In the genomic region with DNA sequence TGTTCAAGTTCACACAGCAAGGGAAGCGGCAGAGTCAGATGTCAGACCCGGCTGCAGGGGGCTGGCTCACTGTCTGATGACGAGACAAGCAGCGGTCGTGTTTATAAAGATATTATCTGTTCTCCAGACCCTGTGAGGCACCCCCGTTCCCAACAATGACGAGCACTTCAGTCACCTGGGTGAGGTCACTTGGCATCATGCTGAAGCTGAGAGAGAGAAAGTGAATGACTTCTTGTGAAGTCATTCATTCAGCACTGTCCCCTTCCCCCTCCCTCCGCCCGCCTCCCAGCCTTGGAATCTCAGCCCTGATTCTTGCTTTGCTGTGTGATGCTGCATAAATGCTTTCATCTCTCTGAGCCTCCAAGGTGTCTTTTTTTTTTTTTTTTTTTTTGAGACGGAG, we compare ENCODE assay signal across 11 cellular contexts. TPM values are rescaled to one million over a fixed set of nuclear protein-coding genes. Genes with fewer than 3 reads are reported as not detected.
DNase-seq lines count a peak whose midpoint lies in the region; ATAC-seq and TF ChIP-seq lines count a peak whose summit lies in the region.
"Had no signal": no experiment of that assay in that cellular context is flagged by ENCODE, and none has a peak within 500 bp of the region (broad histone marks: within the 10 kb centered on the region; RNA-seq: fewer than 3 reads in every experiment).

No MANE protein-coding gene starts in this region.

- H3K27me3 ChIP-seq in CD4-positive, alpha-beta T cell (ENCODE audit: control insufficient read depth, insufficient read depth, low read length), result no peaks in the 10 kb centered on the region
- no peaks in the 10 kb centered on the region for H3K27me3 ChIP-seq in naive thymus-derived CD4-positive, alpha-beta T cell (ENCODE audit: control insufficient read depth in 2 of 2, insufficient read depth in 2 of 2, low read length in 2 of 2)

- TF ChIP-seq CTCF in CD4-positive, alpha-beta T cell (IDR thresholded peaks at IDR 0.05), result no peak

- peak overlapping the region; percentile 84 for H3K27ac ChIP-seq in CD4-positive, alpha-beta T cell (ENCODE audit: low read depth, low read length)
- peak overlapping the region; percentile 93 for H3K27ac ChIP-seq in naive thymus-derived CD4-positive, alpha-beta T cell (ENCODE audit: low read depth, low read length)
- H3K27ac ChIP-seq: parathyroid adenoma, thoracic aorta had no signal

- H3K9me3 Mint-ChIP-seq in CD4-positive, alpha-beta T cell, result no peaks in the 10 kb centered on the region
- H3K9me3 Mint-ChIP-seq in activated naive CD8-positive, alpha-beta T cell treated with anti-CD3 and anti-CD28 coated beads for 36 hours, result no peaks in the 10 kb centered on the region
- no peaks in the 10 kb centered on the region for H3K9me3 Mint-ChIP-seq in naive thymus-derived CD4-positive, alpha-beta T cell

- no peak overlapping the region for H3K4me3 ChIP-seq in naive thymus-derived CD4-positive, alpha-beta T cell (ENCODE audit: low read length)
- H3K4me3 ChIP-seq: thoracic aorta had no signal

- peak; percentile 40 to 95 (median 61) for DNase-seq in CD4-positive, alpha-beta T cell
- DNase-seq in T-helper 22 cell (ENCODE audit: low read depth) (peak; percentile 32), left lobe of liver (ENCODE audit: low spot score) (no peak), NCI-H345 (lab: John Stamatoyannopoulos, UW) (no peak)
- peak; percentile 31 for DNase-seq in activated naive CD8-positive, alpha-beta T cell treated with anti-CD3 and anti-CD28 coated beads for 36 hours
- DNase-seq in naive thymus-derived CD4-positive, alpha-beta T cell, result peak in 8 of 9 donors; percentile 36 to 100 (median 87)
- DNase-seq: caudate nucleus had no signal

- no peaks in the 10 kb centered on the region for H3K36me3 ChIP-seq in naive thymus-derived CD4-positive, alpha-beta T cell (ENCODE audit: control insufficient read depth in 2 of 3, insufficient read depth in 3 of 3, low read length in 3 of 3)
- H3K36me3 ChIP-seq: thoracic aorta had no signal

- H3K9me3 ChIP-seq in CD4-positive, alpha-beta T cell (ENCODE audit: control insufficient read depth, low read length), result no peaks in the 10 kb centered on the region
- H3K9me3 ChIP-seq in naive thymus-derived CD4-positive, alpha-beta T cell (ENCODE audit: control insufficient read depth in 2 of 3, low read length in 3 of 3), result no peaks in the 10 kb centered on the region
- H3K9me3 ChIP-seq: thoracic aorta had no signal

- no peaks in the 10 kb centered on the region for H3K27me3 Mint-ChIP-seq in CD4-positive, alpha-beta T cell
- no peaks in the 10 kb centered on the region for H3K27me3 Mint-ChIP-seq in activated naive CD8-positive, alpha-beta T cell treated with anti-CD3 and anti-CD28 coated beads for 36 hours
- no peaks in the 10 kb centered on the region for H3K27me3 Mint-ChIP-seq in naive thymus-derived CD4-positive, alpha-beta T cell

- H3K4me3 Mint-ChIP-seq in CD4-positive, alpha-beta T cell, result peak overlapping the region; percentile 72
- no peak overlapping the region for H3K4me3 Mint-ChIP-seq in activated naive CD8-positive, alpha-beta T cell treated with anti-CD3 and anti-CD28 coated beads for 36 hours
- peak overlapping the region in 9 of 10 donors; percentile 32 to 82 (median 70) for H3K4me3 Mint-ChIP-seq in naive thymus-derived CD4-positive, alpha-beta T cell

- intact Hi-C loops in CD4-positive, alpha-beta T cell (cut with DNase I, micrococcal nuclease), result loop anchor here in 1 of 2 experiments (1.0 kb wide), 1 partner anchor 34 kb away; a partner anchor contains a TSS
- intact Hi-C loops in naive thymus-derived CD4-positive, alpha-beta T cell (cut with micrococcal nuclease), result no loop called here

- ATAC-seq in CD4-positive, alpha-beta T cell (ENCODE audit: poor library complexity), result peak; percentile 73
- peak; percentile 84 for ATAC-seq in naive thymus-derived CD4-positive, alpha-beta T cell
- ATAC-seq in left lobe of liver, result no peak
- ATAC-seq in HG02610 (IDR thresholded peaks at IDR 0.05; ENCODE audit: unreplicated experiment), result no peak
- ATAC-seq in HG03097 (IDR thresholded peaks at IDR 0.05; ENCODE audit: low FRiP score, unreplicated experiment), result no peak

- H3K36me3 Mint-ChIP-seq in CD4-positive, alpha-beta T cell (ENCODE audit: low read depth), result peaks cover 1% of the 10 kb centered on the region
- H3K36me3 Mint-ChIP-seq in activated naive CD8-positive, alpha-beta T cell treated with anti-CD3 and anti-CD28 coated beads for 36 hours, result peaks cover 4% of the 10 kb centered on the region
- peaks cover 0 to 1% (median under 1%) of the 10 kb centered on the region in 5 donors for H3K36me3 Mint-ChIP-seq in naive thymus-derived CD4-positive, alpha-beta T cell

- CTCF ChIA-PET in CD4-positive, alpha-beta T cell (lab: Charles Lee), result interaction anchor here (0.7 to 2.1 kb wide), 5 partner anchors 23 to 49 kb away, joined by 3 to 10 read pairs (median 5); no protein-coding TSS in a partner anchor
- CTCF ChIA-PET in naive thymus-derived CD4-positive, alpha-beta T cell (lab: Charles Lee), result interaction anchor here (0.7 kb wide), 1 partner anchor 39 kb away, joined by 3 read pairs; no protein-coding TSS in a partner anchor

- peaks cover 71% of the 10 kb centered on the region for H3K4me1 Mint-ChIP-seq in CD4-positive, alpha-beta T cell (ENCODE audit: low read depth)
- peaks cover 46% of the 10 kb centered on the region for H3K4me1 Mint-ChIP-seq in activated naive CD8-positive, alpha-beta T cell treated with anti-CD3 and anti-CD28 coated beads for 36 hours
- H3K4me1 Mint-ChIP-seq in naive thymus-derived CD4-positive, alpha-beta T cell, result peaks cover 29 to 89% (median 74%) of the 10 kb centered on the region in 7 donors

- H3K27ac Mint-ChIP-seq in CD4-positive, alpha-beta T cell, result peak overlapping the region; percentile 92
- peak overlapping the region; percentile 82 for H3K27ac Mint-ChIP-seq in activated naive CD8-positive, alpha-beta T cell treated with anti-CD3 and anti-CD28 coated beads for 36 hours
- H3K27ac Mint-ChIP-seq in naive thymus-derived CD4-positive, alpha-beta T cell, result peak overlapping the region; percentile 77 to 99 (median 98)

- POLR2A ChIA-PET in CD4-positive, alpha-beta T cell (lab: Charles Lee), result interaction anchor here (0.7 kb wide), 1 partner anchor 65 kb away, joined by 3 read pairs; no protein-coding TSS in a partner anchor
- POLR2A ChIA-PET in naive thymus-derived CD4-positive, alpha-beta T cell (lab: Charles Lee), result interaction anchor here (0.6 to 1.4 kb wide), 3 partner anchors 16 to 63 kb away, joined by 3 to 5 read pairs (median 5); a partner anchor contains a TSS

- peaks cover 17 to 49% of the 10 kb centered on the region in 2 donors for H3K4me1 ChIP-seq in naive thymus-derived CD4-positive, alpha-beta T cell (ENCODE audit: control insufficient read depth in 2 of 2, insufficient read depth in 2 of 2, low read length in 2 of 2)
- H3K4me1 ChIP-seq: parathyroid adenoma had no signal

RNA-seq across cellular contexts. Expression of a gene that starts 4.9 kb away (rescaled TPM):
- total RNA-seq in CD4-positive, alpha-beta T cell, result 10 to 100 TPM; 35.6 to 37.3 TPM
- 1 to 10 TPM; 5.2 to 5.3 TPM for total RNA-seq in activated naive CD8-positive, alpha-beta T cell treated with anti-CD3 and anti-CD28 coated beads for 36 hours
- 10 to 100 TPM in 1 of 5 experiments, 1 to 10 TPM in 4; 1.1 to 30.6 (median 6.1) TPM for total RNA-seq in naive thymus-derived CD4-positive, alpha-beta T cell
- polyA plus RNA-seq in naive thymus-derived CD4-positive, alpha-beta T cell, result 1 to 10 TPM; 6.5 to 9.1 TPM
- total RNA-seq in left lobe of liver, result 0.53 TPM

RNA-seq across cellular contexts. Expression of a gene that starts 34.3 kb away (rescaled TPM):
- 10 to 100 TPM; 75.1 to 77.4 TPM for total RNA-seq in CD4-positive, alpha-beta T cell
- 10 to 100 TPM; 12.7 to 13.1 TPM for total RNA-seq in activated naive CD8-positive, alpha-beta T cell treated with anti-CD3 and anti-CD28 coated beads for 36 hours
- 10 to 100 TPM; 24.5 to 98.8 (median 43.3) TPM for total RNA-seq in naive thymus-derived CD4-positive, alpha-beta T cell
- 1 to 10 TPM; 4.5 to 6.5 TPM for polyA plus RNA-seq in naive thymus-derived CD4-positive, alpha-beta T cell
- 17.7 TPM for total RNA-seq in left lobe of liver

RNA-seq across cellular contexts. Expression of a gene that starts 55.6 kb away (rescaled TPM):
- total RNA-seq in CD4-positive, alpha-beta T cell, result not detected
- total RNA-seq in activated naive CD8-positive, alpha-beta T cell treated with anti-CD3 and anti-CD28 coated beads for 36 hours, result not detected
- 1 to 10 TPM in 1 of 5 experiments, not detected in 4; 1.1 TPM for total RNA-seq in naive thymus-derived CD4-positive, alpha-beta T cell
- not detected for polyA plus RNA-seq in naive thymus-derived CD4-positive, alpha-beta T cell
- not detected for total RNA-seq in left lobe of liver
- total RNA-seq: thoracic aorta had no signal

RNA-seq across cellular contexts. Expression of a gene that starts 56.7 kb away (rescaled TPM):
- total RNA-seq in CD4-positive, alpha-beta T cell, result 10 to 100 TPM; 20.2 to 21.7 TPM
- total RNA-seq in activated naive CD8-positive, alpha-beta T cell treated with anti-CD3 and anti-CD28 coated beads for 36 hours, result 10 to 100 TPM; 41.5 to 44.8 TPM
- 10 to 100 TPM; 20.3 to 58.6 (median 23.9) TPM for total RNA-seq in naive thymus-derived CD4-positive, alpha-beta T cell
- 10 to 100 TPM; 58.0 to 59.3 TPM for polyA plus RNA-seq in naive thymus-derived CD4-positive, alpha-beta T cell
- total RNA-seq in left lobe of liver, result 43.5 TPM

Comparison
In these comparisons a context has a peak if more than half of its experiments do, and no peak if none do; other contexts are left out.
1. ATAC-seq: peak in CD4-positive, alpha-beta T cell (single experiment) and naive thymus-derived CD4-positive, alpha-beta T cell (single experiment); none in left lobe of liver (single experiment), HG02610 (single experiment) and HG03097 (single experiment).
2. DNase-seq: peak in CD4-positive, alpha-beta T cell (10 of 10), T-helper 22 cell (single experiment), activated naive CD8-positive, alpha-beta T cell treated with anti-CD3 and anti-CD28 coated beads for 36 hours (single experiment) and naive thymus-derived CD4-positive, alpha-beta T cell (8 of 9); none in left lobe of liver (single experiment) and NCI-H345 (single experiment).
3. Peak in every context shown above with its lines, with median percentiles within 50 percentile points of each other: H3K27ac Mint-ChIP-seq.